Comparison of ENCODE assay signal across 17 cellular contexts in the genomic region with DNA sequence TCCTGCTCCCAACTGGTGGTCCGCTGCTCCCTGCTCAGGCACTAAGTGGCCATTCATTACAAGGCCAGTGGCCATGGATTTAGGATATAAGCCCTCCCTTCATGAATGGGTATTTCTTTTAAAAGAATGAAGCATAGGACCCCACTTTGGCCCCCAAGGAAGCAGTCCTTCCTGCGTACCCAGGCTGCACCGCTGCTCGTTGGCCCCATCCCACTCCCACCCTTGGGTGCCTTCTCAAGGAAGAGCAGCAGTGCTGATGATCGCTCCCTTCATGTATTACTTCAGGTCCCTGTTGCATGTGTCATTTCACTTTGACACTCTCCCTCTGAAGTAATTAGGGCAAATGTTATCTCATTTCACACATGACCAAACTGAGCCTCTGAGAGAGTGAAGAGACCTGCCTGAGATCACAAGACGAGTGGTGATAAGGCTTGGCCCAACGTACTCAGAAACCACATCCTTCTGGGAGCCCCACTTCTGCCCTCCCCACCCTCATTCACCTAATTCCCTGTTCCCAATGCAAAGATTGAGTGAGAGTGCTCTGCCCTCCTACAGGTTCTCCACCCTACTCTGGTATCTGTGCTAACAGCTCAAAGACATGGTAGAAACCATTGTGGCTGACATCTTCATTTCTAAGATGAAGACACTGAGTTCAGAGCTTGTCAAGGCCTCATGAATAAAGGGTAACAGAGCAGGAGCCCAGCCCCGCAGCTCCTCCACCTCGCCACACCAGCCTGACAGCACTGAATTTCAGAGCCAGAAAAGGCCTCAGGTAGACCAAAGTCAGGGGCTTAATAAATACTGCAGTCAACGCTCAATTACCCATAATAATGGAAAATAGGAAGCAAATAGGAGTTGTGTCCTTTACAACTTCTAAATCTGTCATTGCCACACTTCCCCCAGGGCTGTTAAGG. TPM values are rescaled to one million over a fixed set of nuclear protein-coding genes. Genes with fewer than 3 reads are reported as not detected.
"Had no signal": no experiment of that assay in that cellular context is flagged by ENCODE, and none has a peak within 500 bp of the region (broad histone marks: within the 10 kb centered on the region; RNA-seq: fewer than 3 reads in every experiment).

No MANE protein-coding gene starts in this region.

- H3K36me3 ChIP-seq: tibial artery, uterus had no signal

- H3K27ac Mint-ChIP-seq: activated naive CD4-positive, alpha-beta T cell treated with anti-CD3 and anti-CD28 coated beads, Interleukin-2, amount 10 ng/mL, durations not matched to agents 7 days and 5 days; stimulated activated memory B cell treated with anti-CD40 and anti-IgM and Interleukin-4, amounts not matched to agents 10 μg/mL and 1 μg/mL and 100 μg/mL, for 72 hours had no signal

- DNase-seq: activated CD4-positive, CD25-positive, alpha-beta regulatory T cell treated with anti-CD3 and anti-CD28 coated beads, Interleukin-2, amount 50 U/mL, for 72 hours; activated naive CD4-positive, alpha-beta T cell treated with anti-CD3 and anti-CD28 coated beads, Interleukin-2, amount 10 ng/mL, durations not matched to agents 7 days and 5 days; foreskin melanocyte; head of caudate nucleus; left colon; mucosa of descending colon; naive thymus-derived CD4-positive, alpha-beta T cell; retina; tibial artery; uterus had no signal

- H3K27me3 ChIP-seq: uterus had no signal

- H3K4me3 ChIP-seq: mucosa of descending colon, tibial artery, uterus had no signal

- H3K9me3 Mint-ChIP-seq: activated naive CD4-positive, alpha-beta T cell treated with anti-CD3 and anti-CD28 coated beads, Interleukin-2, amount 10 ng/mL, durations not matched to agents 7 days and 5 days; naive thymus-derived CD4-positive, alpha-beta T cell; stimulated activated memory B cell treated with anti-CD40 and anti-IgM and Interleukin-4, amounts not matched to agents 10 μg/mL and 1 μg/mL and 100 μg/mL, for 72 hours had no signal

- H3K4me1 Mint-ChIP-seq: stimulated activated memory B cell treated with anti-CD40 and anti-IgM and Interleukin-4, amounts not matched to agents 10 μg/mL and 1 μg/mL and 100 μg/mL, for 72 hours had no signal

- H3K4me3 Mint-ChIP-seq: activated naive CD4-positive, alpha-beta T cell treated with anti-CD3 and anti-CD28 coated beads, Interleukin-2, amount 10 ng/mL, durations not matched to agents 7 days and 5 days; naive thymus-derived CD4-positive, alpha-beta T cell; stimulated activated memory B cell treated with anti-CD40 and anti-IgM and Interleukin-4, amounts not matched to agents 10 μg/mL and 1 μg/mL and 100 μg/mL, for 72 hours had no signal

- H3K27ac ChIP-seq: tibial artery, uterus had no signal

- ATAC-seq: left colon; mucosa of descending colon; naive thymus-derived CD4-positive, alpha-beta T cell; stimulated activated memory B cell treated with anti-CD40 and anti-IgM and Interleukin-4, amounts not matched to agents 10 μg/mL and 1 μg/mL and 100 μg/mL, for 72 hours had no signal

- H3K4me1 ChIP-seq: tibial artery, uterus had no signal

- H3K9me3 ChIP-seq: mucosa of descending colon, tibial artery, uterus had no signal

- H3K36me3 Mint-ChIP-seq: activated naive CD4-positive, alpha-beta T cell treated with anti-CD3 and anti-CD28 coated beads, Interleukin-2, amount 10 ng/mL, durations not matched to agents 7 days and 5 days; naive thymus-derived CD4-positive, alpha-beta T cell; stimulated activated memory B cell treated with anti-CD40 and anti-IgM and Interleukin-4, amounts not matched to agents 10 μg/mL and 1 μg/mL and 100 μg/mL, for 72 hours had no signal

RNA-seq across cellular contexts. Expression of gene KRT2, which starts 10.3 kb away (rescaled TPM):
- total RNA-seq: activated CD8-positive, alpha-beta memory T cell treated with anti-CD3 and anti-CD28 coated beads for 36 hours; astrocyte; bronchial epithelial cell; endothelial cell of umbilical vein; left colon; lung microvascular endothelial cell; uterus had no signal

RNA-seq across cellular contexts. Expression of gene KRT1, which starts 17.9 kb away (rescaled TPM):
- total RNA-seq: activated CD8-positive, alpha-beta memory T cell treated with anti-CD3 and anti-CD28 coated beads for 36 hours; astrocyte; bronchial epithelial cell; endothelial cell of umbilical vein; left colon; lung microvascular endothelial cell had no signal

RNA-seq across cellular contexts. Expression of gene KRT77, which starts 41.0 kb away (rescaled TPM):
- total RNA-seq: activated CD8-positive, alpha-beta memory T cell treated with anti-CD3 and anti-CD28 coated beads for 36 hours; astrocyte; bronchial epithelial cell; endothelial cell of umbilical vein; left colon; lung microvascular endothelial cell; mucosa of descending colon; T-helper 2 cell treated with Interferon-gamma antibody and Interleukin-4, amounts not matched to agents 100 ng/mL and 5 ng/mL, for 36 hours; uterus had no signal

RNA-seq across cellular contexts. Expression of gene KRT73, which starts 44.0 kb away (rescaled TPM):
- total RNA-seq: activated CD8-positive, alpha-beta memory T cell treated with anti-CD3 and anti-CD28 coated beads for 36 hours; astrocyte; bronchial epithelial cell; endothelial cell of umbilical vein; left colon; lung microvascular endothelial cell; mucosa of descending colon; uterus had no signal
